ENCODE assay signal across 9 cellular contexts in genomic region chr20:61387204-61387958, GRCh38.
DNase-seq lines count a peak whose midpoint lies in the region; ATAC-seq and TF ChIP-seq lines count a peak whose summit lies in the region.
"Had no signal": no experiment of that assay in that cellular context is flagged by ENCODE, and none has a peak within 500 bp of the region (broad histone marks: within the 10 kb centered on the region; RNA-seq: fewer than 3 reads in every experiment).

No MANE protein-coding gene starts in this region.

- TF ChIP-seq EP300 in esophagus muscularis mucosa (IDR thresholded peaks at IDR 0.05), result no peak

- peaks cover 0 to 10% (median 3%) of the 10 kb centered on the region in 4 donors for H3K4me1 ChIP-seq in esophagus muscularis mucosa

- ATAC-seq in left colon (peak; percentile 52), HG03097 (IDR thresholded peaks at IDR 0.05; ENCODE audit: low FRiP score, unreplicated experiment) (no peak), HG02981 (IDR thresholded peaks at IDR 0.05; ENCODE audit: unreplicated experiment) (no peak)

- in situ Hi-C loops in astrocyte of the spinal cord (cut with HindIII; ENCODE audit: low sequenced_read_pairs), result no loop called here

- H3K27me3 ChIP-seq in H7 (ENCODE audit: control insufficient read depth, insufficient read depth, low read length) (no peaks in the 10 kb centered on the region), esophagus muscularis mucosa (peaks cover 0 to 44% (median 0%) of the 10 kb centered on the region in 4 donors)

- WGBS in esophagus muscularis mucosa, result 9% methylated on average over 12 of the region's 13 CpGs

- DNase-seq in AG08396 (ENCODE audit: low spot score) (peak; percentile 87), H7 (peak; percentile 91), astrocyte of the spinal cord (ENCODE audit: low read depth, low spot score) (peak; percentile 54), left colon (peak in 1 of 2 donors; percentile 16), esophagus muscularis mucosa (ENCODE audit: extremely low spot score) (no peak), NCI-H82 (lab: John Stamatoyannopoulos, UW) (no peak)
- DNase-seq: NCI-H1436 treated with DMSO at 0.1 percent for 48 hours had no signal

- TF ChIP-seq POLR2A in esophagus muscularis mucosa (IDR thresholded peaks at IDR 0.05; ENCODE audit: low read depth), result no peak

- peaks cover 0 to 2% (median 2%) of the 10 kb centered on the region in 4 donors for H3K9me3 ChIP-seq in esophagus muscularis mucosa

- H3K36me3 ChIP-seq in H7 (replicated peaks; ENCODE audit: control insufficient read depth, insufficient read depth, low read length) (no peaks in the 10 kb centered on the region), esophagus muscularis mucosa (no peaks in the 10 kb centered on the region)

- intact Hi-C loops in left colon (cut with DNase I, micrococcal nuclease) (no loop called here), esophagus muscularis mucosa (cut with DNase I) (no loop called here)

- no peak overlapping the region for H3K27ac ChIP-seq in esophagus muscularis mucosa (replicated peaks in 1 of 4)

- H3K4me3 ChIP-seq in H7 (ENCODE audit: insufficient read depth, low read depth, low read length) (no peak overlapping the region), astrocyte of the spinal cord (ENCODE audit: low read depth, low read length) (no peak overlapping the region), esophagus muscularis mucosa (no peak overlapping the region)

- TF ChIP-seq CTCF in astrocyte of the spinal cord (IDR thresholded peaks at IDR 0.05; ENCODE audit: low read depth, low read length) (no peak), esophagus muscularis mucosa (IDR thresholded peaks at IDR 0.05) (no peak)

Comparison
In these comparisons a context has a peak if more than half of its experiments do, and no peak if none do; other contexts are left out.
1. DNase-seq: peak in AG08396 (single experiment), H7 (single experiment) and astrocyte of the spinal cord (single experiment); none in esophagus muscularis mucosa (single experiment) and NCI-H82 (single experiment).